Comparison of ENCODE assay signal across 8 cellular contexts in the genomic region with DNA sequence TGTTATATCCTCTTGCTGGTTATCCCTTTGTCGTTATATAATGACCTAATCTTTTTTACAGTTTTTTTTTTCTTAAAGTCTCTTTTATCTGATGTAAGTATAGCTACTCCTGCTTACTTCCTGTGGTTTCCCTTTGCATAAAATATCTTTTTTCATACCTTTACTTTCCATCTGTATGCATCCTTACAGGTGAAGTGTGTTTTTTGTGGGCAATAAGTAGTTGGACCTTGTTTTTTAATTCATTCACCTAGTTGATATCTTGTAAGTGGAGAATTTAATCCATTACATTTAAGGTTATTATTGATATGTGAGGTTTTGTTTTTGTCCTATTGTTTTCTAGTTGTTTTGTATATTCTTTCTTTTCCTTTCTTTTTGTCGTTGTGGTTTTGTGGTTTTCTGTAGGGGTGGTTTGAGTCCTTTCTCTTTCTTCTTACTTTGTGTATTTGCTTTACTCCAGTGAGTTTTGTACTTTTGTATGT.
DNase-seq lines count a peak whose midpoint lies in the region; ATAC-seq lines count a peak whose summit lies in the region.

No MANE protein-coding gene starts in this region.

- peaks cover 0 to 2% of the 10 kb centered on the region in 2 experiments for H3K4me1 ChIP-seq in trophoblast cell (ENCODE audit: control insufficient read depth in 1 of 2, insufficient read depth in 2 of 2, low read length in 2 of 2)

- peak; percentile 67 for DNase-seq in central memory CD4-positive, alpha-beta T cell
- DNase-seq in trophoblast cell (no peak), C1 segment of cervical spinal cord (lab: John Stamatoyannopoulos, UW) (no peak), cerebellar nuclear complex (lab: John Stamatoyannopoulos, UW) (no peak)

- no peak overlapping the region for H2BK12ac ChIP-seq in trophoblast cell (ENCODE audit: low read length)

- H4K91ac ChIP-seq in trophoblast cell (ENCODE audit: low read depth, low read length), result no peak overlapping the region

- no peak overlapping the region for H3K4me2 ChIP-seq in trophoblast cell (ENCODE audit: low read length)

- H3K79me1 ChIP-seq in trophoblast cell (ENCODE audit: low read length), result no peaks in the 10 kb centered on the region

- no peak overlapping the region for H3K9ac ChIP-seq in trophoblast cell (ENCODE audit: low read length)

- H2BK5ac ChIP-seq in trophoblast cell (ENCODE audit: low read depth, low read length, poor library complexity), result no peak overlapping the region

- H2BK120ac ChIP-seq in trophoblast cell (ENCODE audit: insufficient read depth, low read length, poor library complexity), result no peak overlapping the region

- no peak overlapping the region for H2AK5ac ChIP-seq in trophoblast cell (ENCODE audit: low read length)

- H3K27me3 ChIP-seq in trophoblast cell (ENCODE audit: insufficient read depth, low read length), result no peaks in the 10 kb centered on the region

- peaks cover 2 to 5% of the 10 kb centered on the region in 2 experiments for H3K36me3 ChIP-seq in trophoblast cell (ENCODE audit: control insufficient read depth in 1 of 2, insufficient read depth in 2 of 2, low read length in 2 of 2)

- H3K4ac ChIP-seq in trophoblast cell (ENCODE audit: low read depth, low read length), result no peak overlapping the region

- no peak overlapping the region for H3K27ac ChIP-seq in trophoblast cell (ENCODE audit: low read depth, low read length)

- no peak overlapping the region for H3K4me3 ChIP-seq in trophoblast cell (ENCODE audit: low read depth, low read length)

- no peak overlapping the region for H2AFZ ChIP-seq in trophoblast cell (ENCODE audit: insufficient read depth, low read length, poor library complexity)

- no peaks in the 10 kb centered on the region for H3K9me3 ChIP-seq in trophoblast cell (ENCODE audit: insufficient read depth, low read depth, low read length)

- no peak overlapping the region for H3K18ac ChIP-seq in trophoblast cell (ENCODE audit: low read length)

- no peak overlapping the region for H4K8ac ChIP-seq in trophoblast cell (ENCODE audit: low read depth, low read length)

- H3K79me2 ChIP-seq in trophoblast cell (ENCODE audit: control insufficient read depth, insufficient read depth, low read length, poor library complexity), result peaks cover 2% of the 10 kb centered on the region

- no peak overlapping the region for H3K14ac ChIP-seq in trophoblast cell (ENCODE audit: low read length)

- WGBS in trophoblast cell (ENCODE audit: extremely low coverage, insufficient coverage, insufficient read length), result no CpG with 5 or more reads among the region's 2 CpGs

- no peak overlapping the region for H3K23ac ChIP-seq in trophoblast cell (ENCODE audit: low read length)

- H4K12ac ChIP-seq in trophoblast cell (ENCODE audit: low read depth, low read length), result no peak overlapping the region

- ATAC-seq in GM18499 (IDR thresholded peaks at IDR 0.05; ENCODE audit: insufficient read depth, unreplicated experiment), result peak; percentile 65
- peak; percentile 77 for ATAC-seq in GM21447 (IDR thresholded peaks at IDR 0.05; ENCODE audit: unreplicated experiment)
- ATAC-seq in HG03460 (IDR thresholded peaks at IDR 0.05; ENCODE audit: unreplicated experiment), result peak; percentile 59
- no peak for ATAC-seq in HG02571 (IDR thresholded peaks at IDR 0.05; ENCODE audit: unreplicated experiment)
